ENCODE assay signal across 8 cellular contexts in the genomic region with DNA sequence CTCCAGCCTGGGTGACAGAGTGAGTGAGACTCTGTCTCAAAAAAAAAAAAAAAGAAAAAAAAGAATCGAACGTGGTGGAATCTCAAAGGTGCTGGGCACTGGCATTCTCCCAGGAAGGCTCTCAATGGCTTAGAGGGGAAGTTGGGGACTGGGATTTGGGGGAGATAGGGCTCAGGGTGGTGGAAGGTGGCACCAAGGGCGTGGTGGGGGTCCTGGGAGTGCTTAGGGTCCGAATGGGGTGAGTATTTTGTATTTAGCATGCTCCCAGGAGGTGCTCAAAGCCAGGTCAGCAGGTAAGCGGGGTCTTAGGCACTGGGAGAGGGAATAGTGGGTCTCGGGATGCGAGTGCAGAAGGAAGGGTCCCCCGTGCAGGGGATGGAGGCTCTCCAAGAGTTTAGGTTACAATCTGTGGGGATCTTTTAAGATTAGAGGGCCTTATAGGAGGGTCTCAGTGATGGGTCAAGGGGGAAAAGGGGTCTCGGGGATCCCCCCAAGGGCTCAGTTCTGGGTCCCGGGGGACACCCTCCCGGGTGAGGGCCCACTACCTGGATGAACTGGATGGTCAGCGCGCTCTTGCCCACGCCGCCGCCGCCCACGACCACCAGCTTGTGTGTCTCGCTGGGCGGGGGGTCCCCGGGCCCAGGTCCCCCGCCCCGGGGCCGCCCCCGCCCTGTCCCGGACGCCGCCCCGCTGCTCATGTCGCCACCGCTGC. TPM values are rescaled to one million over a fixed set of nuclear protein-coding genes. Genes with fewer than 3 reads are reported as not detected.
A peak's percentile ranks its signal among the peaks of the same experiment; 100 is the strongest.
DNase-seq lines count a peak whose midpoint lies in the region; ATAC-seq and TF ChIP-seq lines count a peak whose summit lies in the region.

No MANE protein-coding gene starts in this region.

- H3K27ac ChIP-seq in angular gyrus (ENCODE audit: low read depth, low read length) = peak overlapping the region; percentile 75
- peak overlapping the region; percentile 94 to 98 for H3K27ac ChIP-seq in left lung
- H3K27ac ChIP-seq in thymus (ENCODE audit: low read depth) = peak overlapping the region; percentile 62

- H3K4me1 ChIP-seq in left lung = peaks cover 30 to 76% of the 10 kb centered on the region in 2 donors
- peaks cover 16% of the 10 kb centered on the region for H3K4me1 ChIP-seq in thymus (ENCODE audit: control insufficient read depth, insufficient read depth, low read length)

- POLR2A ChIA-PET in activated CD4-positive, alpha-beta T cell treated with anti-CD3 and anti-CD28 coated beads, Interleukin-2, amount 10 ng/mL, durations not matched to agents 7 days and 5 days (lab: Charles Lee) = interaction anchor here (0.7 to 1.4 kb wide), 3 partner anchors 24 to 49 kb away, joined by 3 to 4 read pairs (median 3); no protein-coding TSS in a partner anchor

- peaks cover 2% of the 10 kb centered on the region for H3K36me3 Mint-ChIP-seq in activated CD4-positive, alpha-beta T cell treated with anti-CD3 and anti-CD28 coated beads, Interleukin-2, amount 10 ng/mL, durations not matched to agents 7 days and 5 days (ENCODE audit: low read depth)

- H3K27me3 Mint-ChIP-seq in activated CD4-positive, alpha-beta T cell treated with anti-CD3 and anti-CD28 coated beads, Interleukin-2, amount 10 ng/mL, durations not matched to agents 7 days and 5 days = peaks cover 7% of the 10 kb centered on the region

- DNase-seq in activated CD4-positive, alpha-beta T cell treated with anti-CD3 and anti-CD28 coated beads, Interleukin-2, amount 10 ng/mL, durations not matched to agents 7 days and 5 days = no peak
- no peak for DNase-seq in activated CD4-positive, alpha-beta T cell treated with anti-CD3 and anti-CD28 coated beads, Interleukin-2, amount 50 U/mL, for 48 hours
- DNase-seq in left lung (peak in 1 of 2 donors; percentile 52), iPS-NIHi7 (ENCODE audit: extremely low spot score) (no peak)

- peaks cover 51% of the 10 kb centered on the region for H3K4me1 Mint-ChIP-seq in activated CD4-positive, alpha-beta T cell treated with anti-CD3 and anti-CD28 coated beads, Interleukin-2, amount 10 ng/mL, durations not matched to agents 7 days and 5 days

- no peaks in the 10 kb centered on the region for H3K9me3 ChIP-seq in left lung
- no peaks in the 10 kb centered on the region for H3K9me3 ChIP-seq in thymus (ENCODE audit: control insufficient read depth)

- H3K27ac Mint-ChIP-seq in activated CD4-positive, alpha-beta T cell treated with anti-CD3 and anti-CD28 coated beads, Interleukin-2, amount 10 ng/mL, durations not matched to agents 7 days and 5 days = peak overlapping the region; percentile 83

- ATAC-seq in left lung (no peak), HG02970 (IDR thresholded peaks at IDR 0.05; ENCODE audit: low FRiP score, unreplicated experiment) (no peak), GM18861 (IDR thresholded peaks at IDR 0.05; ENCODE audit: unreplicated experiment) (no peak)

- H3K27me3 ChIP-seq in left lung (no peaks in the 10 kb centered on the region), thymus (ENCODE audit: control insufficient read depth, insufficient read depth) (peaks cover 7% of the 10 kb centered on the region)

- TF ChIP-seq CTCF in left lung (IDR thresholded peaks at IDR 0.05) = no peak

- WGBS in thymus = 5% methylated on average over 31 of the region's 31 CpGs

- no peaks in the 10 kb centered on the region for H3K9me3 Mint-ChIP-seq in activated CD4-positive, alpha-beta T cell treated with anti-CD3 and anti-CD28 coated beads, Interleukin-2, amount 10 ng/mL, durations not matched to agents 7 days and 5 days

- peak overlapping the region; percentile 55 to 95 for H3K4me3 ChIP-seq in left lung
- peak overlapping the region; percentile 66 for H3K4me3 ChIP-seq in thymus (ENCODE audit: low read length)

- H3K36me3 ChIP-seq in left lung = peaks cover 0 to 4% of the 10 kb centered on the region in 2 donors
- H3K36me3 ChIP-seq in thymus (ENCODE audit: control insufficient read depth, insufficient read depth) = no peaks in the 10 kb centered on the region

- CTCF ChIA-PET in activated CD4-positive, alpha-beta T cell treated with anti-CD3 and anti-CD28 coated beads, Interleukin-2, amount 10 ng/mL, durations not matched to agents 7 days and 5 days (lab: Charles Lee) = interaction anchor here (0.6 to 1.5 kb wide), 15 partner anchors 8 to 195 kb away, joined by 3 to 7 read pairs (median 3); a partner anchor contains a TSS

- H3K4me3 Mint-ChIP-seq in activated CD4-positive, alpha-beta T cell treated with anti-CD3 and anti-CD28 coated beads, Interleukin-2, amount 10 ng/mL, durations not matched to agents 7 days and 5 days = peak overlapping the region; percentile 93

- intact Hi-C loops in left lung (cut with DNase I) = no loop called here

RNA-seq across cellular contexts. Expression of a gene that starts 0.4 kb away (rescaled TPM):
- total RNA-seq in activated CD4-positive, alpha-beta T cell treated with anti-CD3 and anti-CD28 coated beads, Interleukin-2, amount 10 ng/mL, durations not matched to agents 7 days and 5 days = 1 to 10 TPM; 9.0 to 9.5 TPM
- 100 to 1,000 TPM in 1 of 2 donors, 10 to 100 TPM in 1; 76.0 to 131 TPM for total RNA-seq in left lung
- 60.9 TPM for polyA plus RNA-seq in thymus

RNA-seq across cellular contexts. Expression of a gene that starts 2.5 kb away (rescaled TPM):
- total RNA-seq in activated CD4-positive, alpha-beta T cell treated with anti-CD3 and anti-CD28 coated beads, Interleukin-2, amount 10 ng/mL, durations not matched to agents 7 days and 5 days = 10 to 100 TPM; 48.1 to 59.9 TPM
- total RNA-seq in left lung = 10 to 100 TPM; 61.5 to 63.8 TPM
- 17.2 TPM for polyA plus RNA-seq in thymus

RNA-seq across cellular contexts. Expression of a gene that starts 26.1 kb away (rescaled TPM):
- 100 to 1,000 TPM; 157 to 168 TPM for total RNA-seq in activated CD4-positive, alpha-beta T cell treated with anti-CD3 and anti-CD28 coated beads, Interleukin-2, amount 10 ng/mL, durations not matched to agents 7 days and 5 days
- total RNA-seq in left lung = 10 to 100 TPM; 81.2 to 93.6 TPM
- polyA plus RNA-seq in thymus = 259 TPM

RNA-seq across cellular contexts. Expression of a gene that starts 26.2 kb away (rescaled TPM):
- 10 to 100 TPM; 73.9 to 80.7 TPM for total RNA-seq in activated CD4-positive, alpha-beta T cell treated with anti-CD3 and anti-CD28 coated beads, Interleukin-2, amount 10 ng/mL, durations not matched to agents 7 days and 5 days
- total RNA-seq in left lung = 10 to 100 TPM; 20.6 to 22.2 TPM
- polyA plus RNA-seq in thymus = 27.1 TPM

RNA-seq across cellular contexts. Expression of a gene that starts 37.5 kb away (rescaled TPM):
- 100 to 1,000 TPM; 125 to 130 TPM for total RNA-seq in activated CD4-positive, alpha-beta T cell treated with anti-CD3 and anti-CD28 coated beads, Interleukin-2, amount 10 ng/mL, durations not matched to agents 7 days and 5 days
- 100 to 1,000 TPM in 1 of 2 donors, 10 to 100 TPM in 1; 79.3 to 137 TPM for total RNA-seq in left lung
- polyA plus RNA-seq in thymus = 101 TPM

Comparison
In these comparisons a context has a peak if more than half of its experiments do, and no peak if none do; other contexts are left out.
1. RNA of a gene that starts 0.4 kb away (total RNA-seq): 76.0 to 131 TPM in left lung; 9.0 to 9.5 TPM in activated CD4-positive, alpha-beta T cell treated with anti-CD3 and anti-CD28 coated beads, Interleukin-2, amount 10 ng/mL, durations not matched to agents 7 days and 5 days; every median in the first group is over 4 times any median in the second.
2. Peak in every context shown above with its lines, with median percentiles within 50 percentile points of each other: H3K27ac ChIP-seq.